ENCODE assay signal across 1 cellular context in genomic region chr15:84981711-84982300, GRCh38.
TF ChIP-seq lines count a peak whose summit lies in the region.

PDE8A (plus strand) TSS chr15:84981856; CDS start chr15:84982163, 307 bp downstream.

TF ChIP-seq in H1, 55 proteins besides CTCF, POLR2A, EP300 and RAD21 (continued from another document):
- TF ChIP-seq KDM1A (IDR thresholded peaks at IDR 0.05; ENCODE audit: borderline replicate concordance, low read length) (no peak), KDM4A (IDR thresholded peaks at IDR 0.05; ENCODE audit: low read depth, low read length, severe bottlenecking) (peak; percentile 68), CHD1 (IDR thresholded peaks at IDR 0.05; ENCODE audit: low read depth, low read length) (no peak), JUN (IDR thresholded peaks at IDR 0.05; ENCODE audit: low read depth, low read length) (no peak), HDAC2 (IDR thresholded peaks at IDR 0.05; ENCODE audit: borderline replicate concordance in 1 of 2, low read depth in 2 of 2, low read length in 2 of 2) (no peak), JUND (IDR thresholded peaks at IDR 0.05; ENCODE audit: low read length) (no peak), TAF1 (IDR thresholded peaks at IDR 0.05; ENCODE audit: low read depth, low read length) (0 out of 2 replicates have a peak, but pooled peaks have one; percentile 4), BACH1 (IDR thresholded peaks at IDR 0.05; ENCODE audit: low read length) (no peak), FOSL1 (IDR thresholded peaks at IDR 0.05; ENCODE audit: insufficient read depth, low read depth, low read length) (no peak), YY1 (IDR thresholded peaks at IDR 0.05; ENCODE audit: low read depth, low read length) (no peak), CEBPB (IDR thresholded peaks at IDR 0.05; ENCODE audit: low read depth, low read length) (no peak), CHD2 (IDR thresholded peaks at IDR 0.05; ENCODE audit: low read length) (0 out of 2 replicates have a peak, but pooled peaks have one; percentile 35), MAFK (IDR thresholded peaks at IDR 0.05; ENCODE audit: low read depth, low read length) (no peak)
TF ChIP-seq in H1: peak in this region for 4.
